ENCODE assay signal across 18 cellular contexts in genomic region chr12:81255947-81256346, GRCh38.
"Had no signal": no experiment of that assay in that cellular context is flagged by ENCODE, and none has a peak within 500 bp of the region (broad histone marks: within the 10 kb centered on the region; RNA-seq: fewer than 3 reads in every experiment).

No MANE protein-coding gene starts in this region.

- H3K9me3 Mint-ChIP-seq: nephron; T-helper 2 cell treated with Interferon-gamma antibody and Interleukin-4, amounts not matched to agents 5 μg/mL and 100 μg/mL, for 36 hours had no signal

- H3K4me1 Mint-ChIP-seq: nephron had no signal

- H3K27ac Mint-ChIP-seq: activated naive CD8-positive, alpha-beta T cell; activated T-cell treated with anti-CD3 and anti-CD28 coated beads, Interleukin-2, amount 50 U/mL, for 72 hours; T-helper 2 cell treated with Interferon-gamma antibody and Interleukin-4, amounts not matched to agents 5 μg/mL and 100 μg/mL, for 36 hours had no signal

- H3K27me3 Mint-ChIP-seq: activated naive CD8-positive, alpha-beta T cell had no signal

- DNase-seq: activated CD4-positive, alpha-beta T cell treated with anti-CD3 and anti-CD28 coated beads for 4 hours; activated CD4-positive, alpha-beta T cell treated with anti-CD3 and anti-CD28 coated beads, Interleukin-2, amount 50 U/mL, for 4 hours; activated naive CD4-positive, alpha-beta T cell treated with Interleukin-2 at 50 U/mL for 16 hours; activated T-cell treated with anti-CD3 and anti-CD28 coated beads for 4 hours; activated T-cell treated with anti-CD3 and anti-CD28 coated beads, Interleukin-2, amount 50 U/mL, for 72 hours; anterior cingulate cortex; dermis blood vessel endothelial cell; effector CD4-positive, alpha-beta T cell; left cardiac atrium; left ventricle myocardium superior; ovary; psoas muscle; stimulated activated CD4-positive, alpha-beta T cell treated with anti-CD3 and anti-CD28 coated beads, Interleukin-2, amount 100 ng/mL, for 24 hours; stimulated activated naive CD4-positive, alpha-beta T cell; T-helper 1 cell had no signal

- ATAC-seq: activated T-cell treated with anti-CD3 and anti-CD28 coated beads, Interleukin-2, amount 50 U/mL, for 72 hours; left cardiac atrium; left ventricle myocardium superior; psoas muscle had no signal

- H3K4me3 Mint-ChIP-seq: activated naive CD8-positive, alpha-beta T cell; activated T-cell treated with anti-CD3 and anti-CD28 coated beads, Interleukin-2, amount 50 U/mL, for 72 hours; nephron; T-helper 2 cell treated with Interferon-gamma antibody and Interleukin-4, amounts not matched to agents 5 μg/mL and 100 μg/mL, for 36 hours had no signal

- H3K36me3 Mint-ChIP-seq: activated naive CD8-positive, alpha-beta T cell had no signal
